In the genomic region with DNA sequence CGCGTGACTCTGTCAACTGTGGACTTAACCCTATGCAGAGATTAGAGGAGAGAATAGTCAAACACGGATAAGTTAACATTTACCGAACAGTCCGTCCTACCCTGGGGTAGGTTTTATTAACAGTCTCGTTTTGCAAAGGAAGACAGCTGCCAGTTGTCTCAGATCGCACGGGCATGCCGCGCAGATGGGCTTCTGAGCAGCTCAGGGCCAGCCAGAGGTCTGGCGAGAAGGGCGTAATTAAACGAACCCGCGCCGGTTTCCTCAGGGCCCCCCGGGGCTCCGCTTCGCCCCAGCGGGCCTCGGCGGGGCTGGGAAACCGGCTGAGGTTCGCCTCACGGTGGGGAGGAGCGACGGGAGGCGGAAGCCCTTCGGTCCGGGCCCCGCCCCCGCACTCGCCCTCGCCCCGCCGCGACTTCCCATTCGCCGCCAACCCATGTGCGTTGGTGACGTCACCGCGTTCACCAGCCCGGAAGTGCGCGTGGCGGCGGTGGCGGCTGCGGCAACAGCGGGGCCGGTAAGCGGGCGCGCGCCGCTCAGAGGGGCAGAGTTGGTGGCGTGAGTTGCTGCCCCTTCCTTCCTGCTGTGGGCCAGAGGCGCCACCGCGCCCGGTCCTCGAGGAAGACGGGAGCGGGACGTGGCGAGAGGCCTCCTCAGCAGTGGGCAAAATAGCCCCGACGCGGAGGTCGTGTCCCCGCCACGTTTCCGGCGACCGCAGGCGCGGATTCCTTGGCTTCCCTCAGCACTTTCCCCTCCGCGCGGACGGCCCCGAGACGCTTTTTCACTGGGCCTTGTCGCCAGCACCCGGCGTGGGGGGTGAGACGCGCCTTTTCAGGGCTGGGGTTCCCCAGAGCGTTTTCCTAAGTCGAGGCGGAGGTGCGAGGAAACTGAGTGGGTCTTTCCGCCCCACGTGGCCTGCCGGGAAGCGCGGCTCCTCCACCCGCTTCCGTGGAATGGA, we compare ENCODE assay signal across 8 cellular contexts. TPM values are rescaled to one million over a fixed set of nuclear protein-coding genes. Genes with fewer than 3 reads are reported as not detected.
DNase-seq lines count a peak whose midpoint lies in the region; ATAC-seq, FAIRE-seq and TF ChIP-seq lines count a peak whose summit lies in the region.

TSS of gene TRNT1 (plus strand) at position 464 of the 955 bp plus-strand sequence. CDS start 2,101 bp downstream, outside the sequence.

- TF ChIP-seq RAD21 in HepG2 (CRISPR knock-in tag; IDR thresholded peaks at IDR 0.05) = peak; percentile 26

- H3K4me2 ChIP-seq in HepG2 (ENCODE audit: low read depth, low read length) = peak within 1 kb of the TSS; percentile 83

- peak within 1 kb of the TSS; percentile 77 for H3K27ac ChIP-seq in HepG2 (ENCODE audit: extremely low read length, insufficient read depth, low read length)

- no peaks in the 10 kb centered on the region; a peak in 1 of 5 replicates for H3K27me3 ChIP-seq in HepG2 (ENCODE audit: control insufficient read depth in 1 of 2, insufficient read depth in 2 of 2, low read length in 2 of 2)

- BruUV-seq in HepG2 (replicated peaks; lab: Mats Ljungman, UMichigan) = no TSS peak

- TF ChIP-seq POLR2A in HepG2 (IDR thresholded peaks at IDR 0.05; ENCODE audit: insufficient read depth in 1 of 2, low read depth in 2 of 2, low read length in 2 of 2) = peak; percentile 89 to 93

- peak within 1 kb of the TSS; percentile 94 for H3K9ac ChIP-seq in HepG2 (ENCODE audit: insufficient read depth, low read depth, low read length)

- no peak for TF ChIP-seq CTCF in HepG2 (CRISPR knock-in tag; IDR thresholded peaks at IDR 0.05)

- DNase-seq in CD1c-positive myeloid dendritic cell (ENCODE audit: extremely low spot score) (peak; percentile 98), NCI-H82 (lab: John Stamatoyannopoulos, UW) (peak; percentile 95), dermis blood vessel endothelial cell (peak; percentile 97), HepG2 (ENCODE audit: low spot score) (peak; percentile 84)
- DNase-seq in activated CD4-positive, alpha-beta T cell treated with anti-CD3 and anti-CD28 coated beads, Interleukin-2, amount 50 U/mL, for 48 hours = peak; percentile 95 to 96
- peak; percentile 95 to 98 for DNase-seq in stimulated activated CD4-positive, alpha-beta T cell treated with anti-CD3 and anti-CD28 coated beads, Interleukin-2, amount 100 ng/mL, for 48 hours

- CTCF ChIA-PET in HepG2 (lab: Yijun Ruan, JAX; ENCODE audit: low intra/inter-chr PET ratio, low total read pairs) = no interaction called here

- ATAC-seq in GM19397 (IDR thresholded peaks at IDR 0.05; ENCODE audit: unreplicated experiment) = peak; percentile 98
- peak; percentile 86 for ATAC-seq in HG03565 (IDR thresholded peaks at IDR 0.05; ENCODE audit: unreplicated experiment)
- ATAC-seq in HepG2 = peak; percentile 97

- peak within 1 kb of the TSS; percentile 79 to 99 (median 91) for H3K4me3 ChIP-seq in HepG2 (replicated peaks in 1 of 3; ENCODE audit: insufficient read depth in 1 of 3, low read depth in 2 of 3, low read length in 3 of 3)

- H2AFZ ChIP-seq in HepG2 (ENCODE audit: low read length) = peak within 1 kb of the TSS; percentile 49

- POLR2A ChIA-PET in HepG2 (lab: Yijun Ruan, JAX) = no interaction called here

- in situ Hi-C loops in HepG2 (cut with HindIII; ENCODE audit: extremely low pct_ligation_motif_present, low pct_unique_long_range_greater_than_20kb) = no loop called here

- no peaks in the 10 kb centered on the region for H4K20me1 ChIP-seq in HepG2 (ENCODE audit: insufficient read depth, low read length)

- no peak for FAIRE-seq in HepG2 (lab: Jason Lieb, UNC)

- H3K36me3 ChIP-seq in HepG2 (replicated peaks in 1 of 2; ENCODE audit: control insufficient read depth in 1 of 2, insufficient read depth in 2 of 2, low read length in 2 of 2) = peaks cover 7 to 19% of the 10 kb centered on the region in 2 experiments; a peak in 3 of 5 replicates

- TF ChIP-seq EP300 in HepG2 (IDR thresholded peaks at IDR 0.05; ENCODE audit: low read depth in 2 of 2, low read length in 2 of 2) = no peak
- TF ChIP-seq EP300 in HepG2 (CRISPR knock-in tag; IDR thresholded peaks at IDR 0.05; ENCODE audit: borderline replicate concordance) = no peak

- WGBS in HepG2 (ENCODE audit: low lambda C conversion rate) = under 1% methylated on average over 20 of the region's 100 CpGs

- peaks cover 22% of the 10 kb centered on the region for H3K79me2 ChIP-seq in HepG2 (ENCODE audit: insufficient read depth, low read length)

- no peaks in the 10 kb centered on the region for H3K9me3 ChIP-seq in HepG2 (ENCODE audit: low read length)

- intact Hi-C loops in HepG2 (cut with micrococcal nuclease; ENCODE audit: unreplicated experiment) = loop anchor here (1.0 kb wide), 1 partner anchor 53 kb away; the partner anchor contains the start of gene CRBN

- H3K4me1 ChIP-seq in HepG2 (ENCODE audit: insufficient read depth, low read length) = peaks cover 32% of the 10 kb centered on the region

TF ChIP-seq in HepG2, 621 proteins besides CTCF, POLR2A, EP300 and RAD21 (continues in another document):
- TF ChIP-seq ZZZ3 (CRISPR knock-in tag; IDR thresholded peaks at IDR 0.05; ENCODE audit: borderline replicate concordance) = peak; percentile 57; the same call in 1 of the 2 replicates
- TF ChIP-seq CBX2 (IDR thresholded peaks at IDR 0.05; ENCODE audit: low read depth, low read length) = no peak
- no peak for TF ChIP-seq CBX2 (CRISPR knock-in tag; IDR thresholded peaks at IDR 0.05; ENCODE audit: low read depth)
- TF ChIP-seq PTBP1 (IDR thresholded peaks at IDR 0.05; ENCODE audit: low read depth, low read length, poor library complexity, severe bottlenecking) = peak; percentile 7
- peak in 1 of 2 experiments; percentile 52; a peak in 1 of 4 replicates for TF ChIP-seq KLF16 (CRISPR knock-in tag; IDR thresholded peaks at IDR 0.05)
- TF ChIP-seq, protein P1, sequence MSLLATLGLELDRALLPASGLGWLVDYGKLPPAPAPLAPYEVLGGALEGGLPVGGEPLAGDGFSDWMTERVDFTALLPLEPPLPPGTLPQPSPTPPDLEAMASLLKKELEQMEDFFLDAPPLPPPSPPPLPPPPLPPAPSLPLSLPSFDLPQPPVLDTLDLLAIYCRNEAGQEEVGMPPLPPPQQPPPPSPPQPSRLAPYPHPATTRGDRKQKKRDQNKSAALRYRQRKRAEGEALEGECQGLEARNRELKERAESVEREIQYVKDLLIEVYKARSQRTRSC (CRISPR knock-in tag; IDR thresholded peaks at IDR 0.05; ENCODE audit: low read depth) = no peak
- TF ChIP-seq MED1 (CRISPR knock-in tag; IDR thresholded peaks at IDR 0.05) = peak; percentile 52; the same call in 1 of the 2 replicates
- peak; percentile 89 for TF ChIP-seq THAP11 (CRISPR knock-in tag; IDR thresholded peaks at IDR 0.05)
- TF ChIP-seq ZNF7 (CRISPR knock-in tag; IDR thresholded peaks at IDR 0.05) = no peak
- TF ChIP-seq SPEN (CRISPR knock-in tag; IDR thresholded peaks at IDR 0.05; ENCODE audit: low read depth) = peak; percentile 87
- peak; percentile 61; the same call in 1 of the 2 replicates for TF ChIP-seq ZNF572 (CRISPR knock-in tag; IDR thresholded peaks at IDR 0.05)
- no peak for TF ChIP-seq HHEX (CRISPR knock-in tag; IDR thresholded peaks at IDR 0.05)
- TF ChIP-seq ZNF878 (CRISPR knock-in tag; IDR thresholded peaks at IDR 0.05) = no peak
- TF ChIP-seq, protein P2, sequence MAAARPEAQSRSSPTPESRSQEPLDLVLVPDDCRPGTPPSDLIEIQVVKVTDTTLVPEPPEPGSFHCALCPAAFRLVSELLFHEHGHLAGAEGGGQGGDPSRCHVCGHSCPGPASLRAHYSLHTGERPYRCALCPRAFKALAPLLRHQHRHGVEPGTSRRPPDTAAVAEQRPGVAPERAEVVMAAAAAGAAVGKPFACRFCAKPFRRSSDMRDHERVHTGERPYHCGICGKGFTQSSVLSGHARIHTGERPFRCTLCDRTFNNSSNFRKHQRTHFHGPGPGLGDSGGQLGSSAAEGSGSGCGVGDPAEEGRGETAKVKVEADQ (CRISPR knock-in tag; IDR thresholded peaks at IDR 0.05; ENCODE audit: borderline replicate concordance) = no peak
- peak; percentile 22 for TF ChIP-seq ZMAT3 (CRISPR knock-in tag; conservative IDR thresholded peaks at IDR 0.05)
- TF ChIP-seq ETV6 (CRISPR knock-in tag; conservative IDR thresholded peaks at IDR 0.05) = no peak
- no peak for TF ChIP-seq ZNF235 (CRISPR knock-in tag; IDR thresholded peaks at IDR 0.05; ENCODE audit: borderline replicate concordance)
- peak; percentile 75 for TF ChIP-seq POLR2AphosphoS5 (IDR thresholded peaks at IDR 0.05; ENCODE audit: low read depth, low read length)
- no peak for TF ChIP-seq U2AF2 (IDR thresholded peaks at IDR 0.05; ENCODE audit: low read depth, low read length)

RNA-seq across cellular contexts. Expression of gene TRNT1, which starts in this region (rescaled TPM):
- 27.6 and 29.1 TPM in 2 replicates for total RNA-seq in dermis blood vessel endothelial cell
- 27.7 and 31.1 TPM in 2 replicates for total RNA-seq in HepG2 (2016; rRNA removed; fragmentation: Illumina TruSeq; extraction: Trizol)
- 29.0 and 32.0 TPM in 2 replicates for total RNA-seq in HepG2 (2016; cell fraction: cytosol; rRNA removed; fragmentation: Illumina TruSeq; extraction: Trizol; ENCODE audit: low read depth)
- total RNA-seq in HepG2 (2016; cell fraction: insoluble cytoplasmic fraction; rRNA removed; fragmentation: Illumina TruSeq; extraction: Trizol) = 28.7 and 29.8 TPM in 2 replicates
- total RNA-seq in HepG2 (2016; cell fraction: membrane; rRNA removed; fragmentation: Illumina TruSeq; extraction: Trizol) = 13.4 and 16.4 TPM in 2 replicates
- total RNA-seq in HepG2 (2016; cell fraction: nucleus; rRNA removed; fragmentation: Illumina TruSeq; extraction: Trizol) = 49.9 and 50.1 TPM in 2 replicates
- polyA plus RNA-seq in HepG2 (2011; rRNA removed) = 7.5 and 9.4 TPM in 2 replicates
- 2.2 and 3.0 TPM in 2 replicates for polyA plus RNA-seq in HepG2 (2011; cell fraction: cytosol; rRNA removed)
- polyA plus RNA-seq in HepG2 (2011; cell fraction: nucleus; rRNA removed) = 14.8 and 17.3 TPM in 2 replicates
- polyA plus RNA-seq in HepG2 (2012) = 15.2 and 18.1 TPM in 2 replicates
- polyA plus RNA-seq in HepG2 (2016; cell fraction: cytosol; fragmentation: Illumina TruSeq; extraction: Trizol; ENCODE audit: low read depth) = 5.3 and 7.1 TPM in 2 replicates
- polyA plus RNA-seq in HepG2 (2016; cell fraction: insoluble cytoplasmic fraction; fragmentation: Illumina TruSeq; extraction: Trizol; ENCODE audit: low read depth) = 30.3 and 34.3 TPM in 2 replicates
- polyA plus RNA-seq in HepG2 (2016; cell fraction: membrane; fragmentation: Illumina TruSeq; extraction: Trizol; ENCODE audit: low read depth) = 10.1 and 10.6 TPM in 2 replicates
- 45.5 and 47.6 TPM in 2 replicates for polyA plus RNA-seq in HepG2 (2016; cell fraction: nucleus; fragmentation: Illumina TruSeq; extraction: Trizol; ENCODE audit: insufficient read depth, low read depth)
- 12.0 and 20.5 TPM in 2 replicates for polyA minus RNA-seq in HepG2 (2011; rRNA and poly(A)+ RNA removed; ENCODE audit: low replicate concordance)
- polyA minus RNA-seq in HepG2 (2011; cell fraction: cytosol; rRNA and poly(A)+ RNA removed) = 5.1 and 5.2 TPM in 2 replicates
- 58.9 and 61.8 TPM in 2 replicates for polyA minus RNA-seq in HepG2 (2011; cell fraction: nucleus; rRNA and poly(A)+ RNA removed)

Comparison
In these comparisons a context has a peak if more than half of its experiments do, and no peak if none do; other contexts are left out.
1. Peak in every context shown above with its lines: DNase-seq, ATAC-seq, H3K4me3 ChIP-seq and H3K27ac ChIP-seq.